Comparison of ENCODE assay signal across 4 cellular contexts in the genomic region with DNA sequence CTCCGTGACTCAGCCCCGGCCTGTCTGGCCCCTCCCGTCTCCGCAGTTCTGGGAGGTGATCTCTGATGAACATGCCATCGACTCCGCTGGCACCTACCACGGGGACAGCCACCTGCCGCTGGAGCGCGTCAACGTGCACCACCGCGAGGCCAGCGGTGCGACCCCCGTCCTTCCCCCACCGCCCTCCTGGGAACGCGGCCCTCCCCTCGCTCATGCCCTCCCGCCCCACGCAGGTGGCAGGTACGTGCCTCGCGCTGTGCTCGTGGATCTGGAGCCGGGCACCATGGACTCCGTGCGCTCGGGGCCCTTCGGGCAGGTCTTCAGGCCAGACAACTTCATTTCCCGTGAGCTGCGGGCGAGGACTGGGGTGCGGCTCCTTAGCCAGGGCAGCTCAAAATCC. TPM values are rescaled to one million over a fixed set of nuclear protein-coding genes. Genes with fewer than 3 reads are reported as not detected.
"Had no signal": no experiment of that assay in that cellular context is flagged by ENCODE, and none has a peak within 500 bp of the region (broad histone marks: within the 10 kb centered on the region; RNA-seq: fewer than 3 reads in every experiment).

No MANE protein-coding gene starts in this region.

RNA-seq across cellular contexts. Expression of gene PRDM7, which starts 17.2 kb away (rescaled TPM):
- total RNA-seq: LHCN-M2, M059J, MCF 10A, NCI-H460 had no signal
